ENCODE assay signal across 9 cellular contexts in genomic region chr2:241224068-241224850, GRCh38. TPM values are rescaled to one million over a fixed set of nuclear protein-coding genes. Genes with fewer than 3 reads are reported as not detected.
DNase-seq lines count a peak whose midpoint lies in the region; ATAC-seq and TF ChIP-seq lines count a peak whose summit lies in the region.
"Had no signal": no experiment of that assay in that cellular context is flagged by ENCODE, and none has a peak within 500 bp of the region (broad histone marks: within the 10 kb centered on the region; RNA-seq: fewer than 3 reads in every experiment).

No MANE protein-coding gene starts in this region.

- peak overlapping the region; percentile 7 to 24 for H3K27ac Mint-ChIP-seq in activated naive CD4-positive, alpha-beta T cell treated with anti-CD3 and anti-CD28 coated beads, Interleukin-2, amount 50 U/mL, for 72 hours
- H3K27ac Mint-ChIP-seq: CD4-positive, alpha-beta T cell had no signal

- no peaks in the 10 kb centered on the region for H3K9me3 Mint-ChIP-seq in activated naive CD4-positive, alpha-beta T cell treated with anti-CD3 and anti-CD28 coated beads, Interleukin-2, amount 50 U/mL, for 72 hours
- H3K9me3 Mint-ChIP-seq: CD4-positive, alpha-beta T cell had no signal

- TF ChIP-seq CTCF in brain microvascular endothelial cell (IDR thresholded peaks at IDR 0.05; ENCODE audit: low read depth, low read length, missing control alignments) (peak; percentile 28), testis (IDR thresholded peaks at IDR 0.05) (no peak), GM13977 (IDR thresholded peaks at IDR 0.05; ENCODE audit: extremely low read depth, insufficient read depth, missing control alignments) (no peak)

- in situ Hi-C loops in brain microvascular endothelial cell (cut with HindIII; ENCODE audit: low pct_ligation_motif_present, low sequenced_read_pairs) (no loop called here), GM13977 (cut with MboI; ENCODE audit: low pct_unique_long_range_greater_than_20kb, low sequenced_read_pairs, unreplicated experiment) (no loop called here)

- peak; percentile 2 to 9 for ATAC-seq in activated naive CD4-positive, alpha-beta T cell treated with anti-CD3 and anti-CD28 coated beads, Interleukin-2, amount 50 U/mL, for 72 hours
- ATAC-seq in left colon (peak; percentile 10), HG03521 (IDR thresholded peaks at IDR 0.05; ENCODE audit: unreplicated experiment) (no peak)

- peaks cover 4% of the 10 kb centered on the region in 2 donors for H3K36me3 Mint-ChIP-seq in activated naive CD4-positive, alpha-beta T cell treated with anti-CD3 and anti-CD28 coated beads, Interleukin-2, amount 50 U/mL, for 72 hours

- H3K4me3 ChIP-seq in brain microvascular endothelial cell (ENCODE audit: low read depth, low read length): no peak overlapping the region
- no peak overlapping the region for H3K4me3 ChIP-seq in testis

- H3K27ac ChIP-seq in brain microvascular endothelial cell (no peak overlapping the region), testis (no peak overlapping the region)

- intact Hi-C loops in left colon (cut with DNase I, micrococcal nuclease) (no loop called here), testis (cut with DNase I; ENCODE audit: low total_unique reads) (no loop called here)

- H3K27me3 ChIP-seq in brain microvascular endothelial cell (replicated peaks): no peaks in the 10 kb centered on the region
- H3K27me3 ChIP-seq in testis: no peaks in the 10 kb centered on the region

- H3K36me3 ChIP-seq in brain microvascular endothelial cell (replicated peaks) (peaks cover 42% of the 10 kb centered on the region), testis (ENCODE audit: low read depth, missing control alignments) (no peaks in the 10 kb centered on the region)

- no peak for DNase-seq in activated naive CD4-positive, alpha-beta T cell treated with anti-CD3 and anti-CD28 coated beads, Interleukin-2, amount 50 U/mL, for 72 hours (ENCODE audit: low spot score in 2 of 2)
- DNase-seq in activated naive CD4-positive, alpha-beta T cell treated with Interleukin-2 at 50 U/mL for 16 hours: no peak
- DNase-seq in brain microvascular endothelial cell (peak; percentile 52), left colon (no peak), testis (peak; percentile 76), GM13977 (ENCODE audit: low spot score) (no peak)
- no peak for DNase-seq in activated CD8-positive, alpha-beta memory T cell treated with anti-CD3 and anti-CD28 coated beads for 24 hours

- WGBS in testis, 2 donors: 50 to 60% methylated on average over 20 to 24 of the region's 24 CpGs

- no peaks in the 10 kb centered on the region for H3K9me3 ChIP-seq in testis

- H3K4me1 ChIP-seq in testis: peaks cover 10% of the 10 kb centered on the region

- no peak for TF ChIP-seq POLR2A in testis (IDR thresholded peaks at IDR 0.05)

RNA-seq across cellular contexts. Expression of gene ANO7, which starts 35.8 kb away (rescaled TPM):
- 1 to 10 TPM in 1 of 2 donors, under 1 TPM in 1; 0.27 to 5.3 TPM for total RNA-seq in activated naive CD4-positive, alpha-beta T cell treated with anti-CD3 and anti-CD28 coated beads, Interleukin-2, amount 50 U/mL, for 72 hours
- total RNA-seq in left colon: 100 to 1,000 TPM in 1 of 2 donors, 10 to 100 TPM in 1; 75.4 to 114 TPM
- 1 to 10 TPM; 1.9 to 2.5 TPM for total RNA-seq in testis
- 1.2 TPM for polyA plus RNA-seq in testis (ENCODE audit: insufficient read depth, low read depth, low replicate concordance)

Comparison
In these comparisons a context has a peak if more than half of its experiments do, and no peak if none do; other contexts are left out.
1. DNase-seq: peak in brain microvascular endothelial cell (single experiment) and testis (single experiment); none in activated naive CD4-positive, alpha-beta T cell treated with anti-CD3 and anti-CD28 coated beads, Interleukin-2, amount 50 U/mL, for 72 hours (0 of 2), activated naive CD4-positive, alpha-beta T cell treated with Interleukin-2 at 50 U/mL for 16 hours (single experiment), left colon (0 of 2), GM13977 (single experiment) and activated CD8-positive, alpha-beta memory T cell treated with anti-CD3 and anti-CD28 coated beads for 24 hours (single experiment).
2. RNA of gene ANO7, which starts 35.8 kb away (total RNA-seq): 75.4 to 114 TPM in left colon; 0.27 to 5.3 TPM in activated naive CD4-positive, alpha-beta T cell treated with anti-CD3 and anti-CD28 coated beads, Interleukin-2, amount 50 U/mL, for 72 hours and 1.9 to 2.5 TPM in testis; every median in the first group is over 10 times any median in the second.